ENCODE assay signal across 1 cellular context in genomic region chr5:124546643-124547042, GRCh38.
TF ChIP-seq lines count a peak whose summit lies in the region.

No MANE protein-coding gene starts in this region.

TF ChIP-seq in HepG2, 621 proteins besides CTCF, POLR2A, EP300 and RAD21 (continues in another document):
- TF ChIP-seq, protein P1, sequence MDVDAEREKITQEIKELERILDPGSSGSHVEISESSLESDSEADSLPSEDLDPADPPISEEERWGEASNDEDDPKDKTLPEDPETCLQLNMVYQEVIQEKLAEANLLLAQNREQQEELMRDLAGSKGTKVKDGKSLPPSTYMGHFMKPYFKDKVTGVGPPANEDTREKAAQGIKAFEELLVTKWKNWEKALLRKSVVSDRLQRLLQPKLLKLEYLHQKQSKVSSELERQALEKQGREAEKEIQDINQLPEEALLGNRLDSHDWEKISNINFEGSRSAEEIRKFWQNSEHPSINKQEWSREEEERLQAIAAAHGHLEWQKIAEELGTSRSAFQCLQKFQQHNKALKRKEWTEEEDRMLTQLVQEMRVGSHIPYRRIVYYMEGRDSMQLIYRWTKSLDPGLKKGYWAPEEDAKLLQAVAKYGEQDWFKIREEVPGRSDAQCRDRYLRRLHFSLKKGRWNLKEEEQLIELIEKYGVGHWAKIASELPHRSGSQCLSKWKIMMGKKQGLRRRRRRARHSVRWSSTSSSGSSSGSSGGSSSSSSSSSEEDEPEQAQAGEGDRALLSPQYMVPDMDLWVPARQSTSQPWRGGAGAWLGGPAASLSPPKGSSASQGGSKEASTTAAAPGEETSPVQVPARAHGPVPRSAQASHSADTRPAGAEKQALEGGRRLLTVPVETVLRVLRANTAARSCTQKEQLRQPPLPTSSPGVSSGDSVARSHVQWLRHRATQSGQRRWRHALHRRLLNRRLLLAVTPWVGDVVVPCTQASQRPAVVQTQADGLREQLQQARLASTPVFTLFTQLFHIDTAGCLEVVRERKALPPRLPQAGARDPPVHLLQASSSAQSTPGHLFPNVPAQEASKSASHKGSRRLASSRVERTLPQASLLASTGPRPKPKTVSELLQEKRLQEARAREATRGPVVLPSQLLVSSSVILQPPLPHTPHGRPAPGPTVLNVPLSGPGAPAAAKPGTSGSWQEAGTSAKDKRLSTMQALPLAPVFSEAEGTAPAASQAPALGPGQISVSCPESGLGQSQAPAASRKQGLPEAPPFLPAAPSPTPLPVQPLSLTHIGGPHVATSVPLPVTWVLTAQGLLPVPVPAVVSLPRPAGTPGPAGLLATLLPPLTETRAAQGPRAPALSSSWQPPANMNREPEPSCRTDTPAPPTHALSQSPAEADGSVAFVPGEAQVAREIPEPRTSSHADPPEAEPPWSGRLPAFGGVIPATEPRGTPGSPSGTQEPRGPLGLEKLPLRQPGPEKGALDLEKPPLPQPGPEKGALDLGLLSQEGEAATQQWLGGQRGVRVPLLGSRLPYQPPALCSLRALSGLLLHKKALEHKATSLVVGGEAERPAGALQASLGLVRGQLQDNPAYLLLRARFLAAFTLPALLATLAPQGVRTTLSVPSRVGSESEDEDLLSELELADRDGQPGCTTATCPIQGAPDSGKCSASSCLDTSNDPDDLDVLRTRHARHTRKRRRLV (CRISPR knock-in tag; IDR thresholded peaks at IDR 0.05): no peak
- TF ChIP-seq ZNF792 (CRISPR knock-in tag; IDR thresholded peaks at IDR 0.05) (no peak), ZNF776 (CRISPR knock-in tag; IDR thresholded peaks at IDR 0.05) (no peak), SOX6 (IDR thresholded peaks at IDR 0.05) (no peak), SOX6 (CRISPR knock-in tag; IDR thresholded peaks at IDR 0.05) (no peak), GATAD1 (CRISPR knock-in tag; IDR thresholded peaks at IDR 0.05) (no peak), DPF2 (CRISPR knock-in tag; IDR thresholded peaks at IDR 0.05; ENCODE audit: borderline replicate concordance, low read depth) (no peak), SKI (IDR thresholded peaks at IDR 0.05; ENCODE audit: partially characterized antibody) (no peak), ZNF432 (CRISPR knock-in tag; IDR thresholded peaks at IDR 0.05; ENCODE audit: borderline replicate concordance) (no peak), KDM1A (CRISPR knock-in tag; IDR thresholded peaks at IDR 0.05) (no peak), MAFK (conservative IDR thresholded peaks at IDR 0.05 in 1 of 2, IDR thresholded peaks at IDR 0.05 in 1 of 2; ENCODE audit: low read length in 2 of 2) (no peak), ZBTB8A (CRISPR knock-in tag; IDR thresholded peaks at IDR 0.05; ENCODE audit: borderline replicate concordance, low read depth) (no peak), BRD4 (CRISPR knock-in tag; IDR thresholded peaks at IDR 0.05) (no peak), ATAD3A (CRISPR knock-in tag; IDR thresholded peaks at IDR 0.05) (no peak), NFATC3 (CRISPR knock-in tag; IDR thresholded peaks at IDR 0.05) (no peak), ZNF142 (CRISPR knock-in tag; IDR thresholded peaks at IDR 0.05) (0 out of 2 replicates have a peak, but pooled peaks have one; percentile 25), ZFP90 (CRISPR knock-in tag; IDR thresholded peaks at IDR 0.05; ENCODE audit: borderline replicate concordance) (no peak), ZNF296 (CRISPR knock-in tag; conservative IDR thresholded peaks at IDR 0.05) (no peak), REXO4 (CRISPR knock-in tag; IDR thresholded peaks at IDR 0.05; ENCODE audit: borderline replicate concordance) (no peak), RARG (CRISPR knock-in tag; IDR thresholded peaks at IDR 0.05; ENCODE audit: low read depth) (no peak), GFI1 (CRISPR knock-in tag; IDR thresholded peaks at IDR 0.05; ENCODE audit: borderline replicate concordance) (no peak), ZSCAN9 (CRISPR knock-in tag; IDR thresholded peaks at IDR 0.05; ENCODE audit: borderline replicate concordance) (0 out of 2 replicates have a peak, but pooled peaks have one; percentile 45), SP140L (CRISPR knock-in tag; IDR thresholded peaks at IDR 0.05; ENCODE audit: borderline replicate concordance) (no peak), GATAD2A (CRISPR knock-in tag; IDR thresholded peaks at IDR 0.05) (no peak), ZBTB1 (CRISPR knock-in tag; IDR thresholded peaks at IDR 0.05; ENCODE audit: borderline replicate concordance) (no peak), ZMAT5 (CRISPR knock-in tag; IDR thresholded peaks at IDR 0.05; ENCODE audit: borderline replicate concordance, low read depth) (no peak)
- TF ChIP-seq, protein P2, sequence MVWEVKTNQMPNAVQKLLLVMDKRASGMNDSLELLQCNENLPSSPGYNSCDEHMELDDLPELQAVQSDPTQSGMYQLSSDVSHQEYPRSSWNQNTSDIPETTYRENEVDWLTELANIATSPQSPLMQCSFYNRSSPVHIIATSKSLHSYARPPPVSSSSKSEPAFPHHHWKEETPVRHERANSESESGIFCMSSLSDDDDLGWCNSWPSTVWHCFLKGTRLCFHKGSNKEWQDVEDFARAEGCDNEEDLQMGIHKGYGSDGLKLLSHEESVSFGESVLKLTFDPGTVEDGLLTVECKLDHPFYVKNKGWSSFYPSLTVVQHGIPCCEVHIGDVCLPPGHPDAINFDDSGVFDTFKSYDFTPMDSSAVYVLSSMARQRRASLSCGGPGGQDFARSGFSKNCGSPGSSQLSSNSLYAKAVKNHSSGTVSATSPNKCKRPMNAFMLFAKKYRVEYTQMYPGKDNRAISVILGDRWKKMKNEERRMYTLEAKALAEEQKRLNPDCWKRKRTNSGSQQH (CRISPR knock-in tag; IDR thresholded peaks at IDR 0.05; ENCODE audit: low read depth): 0 out of 2 replicates have a peak, but pooled peaks have one; percentile 48
- TF ChIP-seq, protein P3, sequence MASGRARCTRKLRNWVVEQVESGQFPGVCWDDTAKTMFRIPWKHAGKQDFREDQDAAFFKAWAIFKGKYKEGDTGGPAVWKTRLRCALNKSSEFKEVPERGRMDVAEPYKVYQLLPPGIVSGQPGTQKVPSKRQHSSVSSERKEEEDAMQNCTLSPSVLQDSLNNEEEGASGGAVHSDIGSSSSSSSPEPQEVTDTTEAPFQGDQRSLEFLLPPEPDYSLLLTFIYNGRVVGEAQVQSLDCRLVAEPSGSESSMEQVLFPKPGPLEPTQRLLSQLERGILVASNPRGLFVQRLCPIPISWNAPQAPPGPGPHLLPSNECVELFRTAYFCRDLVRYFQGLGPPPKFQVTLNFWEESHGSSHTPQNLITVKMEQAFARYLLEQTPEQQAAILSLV (CRISPR knock-in tag; IDR thresholded peaks at IDR 0.05; ENCODE audit: borderline replicate concordance): no peak
- TF ChIP-seq, protein P4, sequence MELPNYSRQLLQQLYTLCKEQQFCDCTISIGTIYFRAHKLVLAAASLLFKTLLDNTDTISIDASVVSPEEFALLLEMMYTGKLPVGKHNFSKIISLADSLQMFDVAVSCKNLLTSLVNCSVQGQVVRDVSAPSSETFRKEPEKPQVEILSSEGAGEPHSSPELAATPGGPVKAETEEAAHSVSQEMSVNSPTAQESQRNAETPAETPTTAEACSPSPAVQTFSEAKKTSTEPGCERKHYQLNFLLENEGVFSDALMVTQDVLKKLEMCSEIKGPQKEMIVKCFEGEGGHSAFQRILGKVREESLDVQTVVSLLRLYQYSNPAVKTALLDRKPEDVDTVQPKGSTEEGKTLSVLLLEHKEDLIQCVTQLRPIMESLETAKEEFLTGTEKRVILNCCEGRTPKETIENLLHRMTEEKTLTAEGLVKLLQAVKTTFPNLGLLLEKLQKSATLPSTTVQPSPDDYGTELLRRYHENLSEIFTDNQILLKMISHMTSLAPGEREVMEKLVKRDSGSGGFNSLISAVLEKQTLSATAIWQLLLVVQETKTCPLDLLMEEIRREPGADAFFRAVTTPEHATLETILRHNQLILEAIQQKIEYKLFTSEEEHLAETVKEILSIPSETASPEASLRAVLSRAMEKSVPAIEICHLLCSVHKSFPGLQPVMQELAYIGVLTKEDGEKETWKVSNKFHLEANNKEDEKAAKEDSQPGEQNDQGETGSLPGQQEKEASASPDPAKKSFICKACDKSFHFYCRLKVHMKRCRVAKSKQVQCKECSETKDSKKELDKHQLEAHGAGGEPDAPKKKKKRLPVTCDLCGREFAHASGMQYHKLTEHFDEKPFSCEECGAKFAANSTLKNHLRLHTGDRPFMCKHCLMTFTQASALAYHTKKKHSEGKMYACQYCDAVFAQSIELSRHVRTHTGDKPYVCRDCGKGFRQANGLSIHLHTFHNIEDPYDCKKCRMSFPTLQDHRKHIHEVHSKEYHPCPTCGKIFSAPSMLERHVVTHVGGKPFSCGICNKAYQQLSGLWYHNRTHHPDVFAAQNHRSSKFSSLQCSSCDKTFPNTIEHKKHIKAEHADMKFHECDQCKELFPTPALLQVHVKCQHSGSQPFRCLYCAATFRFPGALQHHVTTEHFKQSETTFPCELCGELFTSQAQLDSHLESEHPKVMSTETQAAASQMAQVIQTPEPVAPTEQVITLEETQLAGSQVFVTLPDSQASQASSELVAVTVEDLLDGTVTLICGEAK (IDR thresholded peaks at IDR 0.05): no peak
- TF ChIP-seq, protein P4 (CRISPR knock-in tag; IDR thresholded peaks at IDR 0.05): no peak
- TF ChIP-seq, protein P5, sequence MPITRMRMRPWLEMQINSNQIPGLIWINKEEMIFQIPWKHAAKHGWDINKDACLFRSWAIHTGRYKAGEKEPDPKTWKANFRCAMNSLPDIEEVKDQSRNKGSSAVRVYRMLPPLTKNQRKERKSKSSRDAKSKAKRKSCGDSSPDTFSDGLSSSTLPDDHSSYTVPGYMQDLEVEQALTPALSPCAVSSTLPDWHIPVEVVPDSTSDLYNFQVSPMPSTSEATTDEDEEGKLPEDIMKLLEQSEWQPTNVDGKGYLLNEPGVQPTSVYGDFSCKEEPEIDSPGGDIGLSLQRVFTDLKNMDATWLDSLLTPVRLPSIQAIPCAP (CRISPR knock-in tag; IDR thresholded peaks at IDR 0.05; ENCODE audit: low read depth): no peak
